In genomic region chr19:49103331-49104085, GRCh38 we compare ENCODE assay signal across 19 cellular contexts. TPM values are rescaled to one million over a fixed set of nuclear protein-coding genes. Genes with fewer than 3 reads are reported as not detected.
DNase-seq lines count a peak whose midpoint lies in the region; ATAC-seq, FAIRE-seq and TF ChIP-seq lines count a peak whose summit lies in the region.
"Had no signal": no experiment of that assay in that cellular context is flagged by ENCODE, and none has a peak within 500 bp of the region (broad histone marks: within the 10 kb centered on the region; RNA-seq: fewer than 3 reads in every experiment).

No MANE protein-coding gene starts in this region.

- no peak for ATAC-seq in activated CD8-positive, alpha-beta memory T cell treated with anti-CD3 and anti-CD28 coated beads, Interleukin-2, amount 10 ng/mL, durations not matched to agents 7 days and 5 days
- no peak for ATAC-seq in K562
- ATAC-seq in GM18870 (IDR thresholded peaks at IDR 0.05; ENCODE audit: unreplicated experiment) = no peak
- ATAC-seq: Panc1 had no signal

- H3K36me3 Mint-ChIP-seq in activated CD8-positive, alpha-beta memory T cell treated with anti-CD3 and anti-CD28 coated beads, Interleukin-2, amount 10 ng/mL, durations not matched to agents 7 days and 5 days = peaks cover 49% of the 10 kb centered on the region

- H3K4me1 Mint-ChIP-seq in activated CD8-positive, alpha-beta memory T cell treated with anti-CD3 and anti-CD28 coated beads, Interleukin-2, amount 10 ng/mL, durations not matched to agents 7 days and 5 days = no peaks in the 10 kb centered on the region

- no peak overlapping the region for H2BK5ac ChIP-seq in neuronal stem cell (ENCODE audit: low read length)

- BruUV-seq in K562 (replicated peaks; lab: Mats Ljungman, UMichigan) = no TSS peak

- H3K27ac ChIP-seq in K562 (ENCODE audit: extremely low read depth, low read depth, low read length) = no peak overlapping the region
- no peak overlapping the region for H3K27ac ChIP-seq in neuronal stem cell (replicated peaks; ENCODE audit: low read length)

- no peak for FAIRE-seq in K562 (lab: Jason Lieb, UNC)
- FAIRE-seq: A204.1, D721Med had no signal

- no peak for TF ChIP-seq EP300 in K562 (IDR thresholded peaks at IDR 0.05; ENCODE audit: low read length)

- no peaks in the 10 kb centered on the region for H3K27me3 Mint-ChIP-seq in activated CD8-positive, alpha-beta memory T cell treated with anti-CD3 and anti-CD28 coated beads, Interleukin-2, amount 10 ng/mL, durations not matched to agents 7 days and 5 days
- H3K27me3 Mint-ChIP-seq: CD8-positive, alpha-beta memory T cell had no signal

- no peaks in the 10 kb centered on the region for H3K9me3 Mint-ChIP-seq in activated CD8-positive, alpha-beta memory T cell treated with anti-CD3 and anti-CD28 coated beads, Interleukin-2, amount 10 ng/mL, durations not matched to agents 7 days and 5 days (ENCODE audit: low read depth)
- H3K9me3 Mint-ChIP-seq: CD8-positive, alpha-beta memory T cell had no signal

- POLR2A ChIA-PET in K562 (lab: Yijun Ruan, JAX) = interaction anchor here (0.7 to 1.1 kb wide), 2 partner anchors 10 to 105 kb away, joined by 3 read pairs; partner anchors contain the start of gene LIN7B

- H2BK120ac ChIP-seq in neuronal stem cell (ENCODE audit: low read depth, low read length) = no peak overlapping the region

- peak overlapping the region; percentile 36 for H2AK5ac ChIP-seq in neuronal stem cell (ENCODE audit: low read depth, low read length)

- in situ Hi-C loops in K562 (cut with MboI) = no loop called here

- H2BK12ac ChIP-seq in neuronal stem cell (ENCODE audit: low read length) = no peak overlapping the region

- no peak overlapping the region for H4K8ac ChIP-seq in neuronal stem cell (ENCODE audit: low read depth, low read length)

- no peak overlapping the region for H3K27ac Mint-ChIP-seq in activated CD8-positive, alpha-beta memory T cell treated with anti-CD3 and anti-CD28 coated beads, Interleukin-2, amount 10 ng/mL, durations not matched to agents 7 days and 5 days

- H3K9ac ChIP-seq in K562 (ENCODE audit: insufficient read depth in 1 of 2, low read depth in 2 of 2, low read length in 2 of 2) = peak overlapping the region in 1 of 2 experiments; percentile 39; a peak in 1 of 4 replicates
- no peak overlapping the region for H3K9ac ChIP-seq in neuronal stem cell (ENCODE audit: low read depth, low read length, poor library complexity)

- H3K14ac ChIP-seq in neuronal stem cell (ENCODE audit: low read length) = no peak overlapping the region

- H3K4me3 Mint-ChIP-seq in activated CD8-positive, alpha-beta memory T cell treated with anti-CD3 and anti-CD28 coated beads, Interleukin-2, amount 10 ng/mL, durations not matched to agents 7 days and 5 days = no peak overlapping the region
- H3K4me3 Mint-ChIP-seq: CD8-positive, alpha-beta memory T cell had no signal

- WGBS in K562 (ENCODE audit: insufficient coverage, low coverage, missing lambda C conversion rate) = 85% methylated on average over 9 of the region's 33 CpGs
- WGBS in neuronal stem cell (ENCODE audit: extremely low coverage in 2 of 2, insufficient read length in 2 of 2, insufficient replicate concordance in 1 of 2), 2 donors = no CpG with 5 or more reads among the region's 33 CpGs

- H3K79me2 ChIP-seq in K562 (ENCODE audit: control insufficient read depth, insufficient read depth, low read length) = peaks cover 25% of the 10 kb centered on the region

- H2BK15ac ChIP-seq in neuronal stem cell (ENCODE audit: low read length) = no peak overlapping the region

- CTCF ChIA-PET in activated CD8-positive, alpha-beta memory T cell treated with anti-CD3 and anti-CD28 coated beads, Interleukin-2, amount 10 ng/mL, durations not matched to agents 7 days and 5 days (lab: Charles Lee) = no interaction called here
- CTCF ChIA-PET in K562 (lab: Yijun Ruan, JAX; ENCODE audit: low intra/inter-chr PET ratio) = no interaction called here

- H3K79me1 ChIP-seq in neuronal stem cell (ENCODE audit: low read depth, low read length) = peaks cover 18% of the 10 kb centered on the region

- no peaks in the 10 kb centered on the region for H3K9me3 ChIP-seq in K562 (replicated peaks; ENCODE audit: control insufficient read depth, insufficient read depth, low read depth, low read length)
- H3K9me3 ChIP-seq in neuronal stem cell (replicated peaks in 1 of 2; ENCODE audit: control insufficient read depth in 2 of 2, insufficient read depth in 1 of 2, low read depth in 1 of 2, low read length in 2 of 2) = peaks cover 0 to 3% of the 10 kb centered on the region in 2 donors

- H3K4me2 ChIP-seq in K562 (ENCODE audit: insufficient read depth, low read length) = no peak overlapping the region
- H3K4me2 ChIP-seq in neuronal stem cell (ENCODE audit: insufficient read depth, low read length, poor library complexity, severe bottlenecking) = no peak overlapping the region

- H3K4ac ChIP-seq in neuronal stem cell (ENCODE audit: low read length) = no peak overlapping the region

- intact Hi-C loops in K562 (cut with micrococcal nuclease) = no loop called here

- H3K18ac ChIP-seq in neuronal stem cell (ENCODE audit: low read length) = no peak overlapping the region

- peaks cover 11% of the 10 kb centered on the region for H3K9me1 ChIP-seq in K562 (ENCODE audit: control insufficient read depth, insufficient read depth, low read length)

- no peak overlapping the region for H3K4me3 ChIP-seq in H7 (ENCODE audit: insufficient read depth, low read depth, low read length)
- H3K4me3 ChIP-seq in K562 = no peak overlapping the region
- H3K4me3 ChIP-seq in neuronal stem cell (ENCODE audit: low read length in 2 of 2) = no peak overlapping the region

- no peak for TF ChIP-seq CTCF in K562 (IDR thresholded peaks at IDR 0.05 in 2 of 3, conservative IDR thresholded peaks at IDR 0.05 in 1 of 3; ENCODE audit: insufficient read depth in 2 of 3, low read depth in 1 of 3, low read length in 3 of 3)

- H2AFZ ChIP-seq in K562 (ENCODE audit: low read depth, low read length) (no peak overlapping the region), neuronal stem cell (ENCODE audit: low read length) (no peak overlapping the region)

- no peak overlapping the region for H3K23ac ChIP-seq in neuronal stem cell (ENCODE audit: low read depth, low read length, poor library complexity)

- TF ChIP-seq POLR2A in K562 (conservative IDR thresholded peaks at IDR 0.05) = no peak

- peak; percentile 50 for DNase-seq in activated CD8-positive, alpha-beta memory T cell treated with anti-CD3 and anti-CD28 coated beads, Interleukin-2, amount 50 U/mL, for 48 hours
- DNase-seq in activated CD8-positive, alpha-beta memory T cell treated with anti-CD3 and anti-CD28 coated beads, Interleukin-2, amount 10 ng/mL, durations not matched to agents 7 days and 5 days = no peak
- DNase-seq in H7 = peak; percentile 52
- DNase-seq in K562 (ENCODE audit: extremely low read depth in 1 of 4, low spot score in 3 of 4) = peak in 1 of 4 experiments; percentile 19
- no peak for DNase-seq in neuronal stem cell (ENCODE audit: low spot score)
- DNase-seq in T-helper 2 cell = no peak
- no peak for DNase-seq in UCSD-AML1 (lab: John Stamatoyannopoulos, UW; ENCODE audit: unreplicated experiment)
- DNase-seq: C1 segment of cervical spinal cord; CD8-positive, alpha-beta memory T cell; DMS79; HCEC 1CT; KG1; NCI-H2107; NCI-H526; SW 1271 had no signal

- peaks cover 47% of the 10 kb centered on the region for H3K36me3 ChIP-seq in H7 (replicated peaks; ENCODE audit: control insufficient read depth, insufficient read depth, low read length)
- peaks cover 98% of the 10 kb centered on the region for H3K36me3 ChIP-seq in K562 (ENCODE audit: control insufficient read depth, insufficient read depth, low read length)
- peaks cover 67 to 94% of the 10 kb centered on the region in 2 donors for H3K36me3 ChIP-seq in neuronal stem cell (replicated peaks in 1 of 2; ENCODE audit: control insufficient read depth in 2 of 2, insufficient read depth in 2 of 2, low read length in 2 of 2)

- H3K4me1 ChIP-seq in K562 (replicated peaks in 1 of 2; ENCODE audit: control insufficient read depth in 2 of 2, insufficient read depth in 2 of 2, low read length in 2 of 2) (peaks cover 0 to 48% of the 10 kb centered on the region in 2 experiments; a peak in 3 of 5 replicates), neuronal stem cell (ENCODE audit: control insufficient read depth in 2 of 2, insufficient read depth in 1 of 2, low read depth in 1 of 2, low read length in 2 of 2) (no peaks in the 10 kb centered on the region)

- H3K27me3 ChIP-seq in H7 (ENCODE audit: control insufficient read depth, insufficient read depth, low read length) = no peaks in the 10 kb centered on the region
- no peaks in the 10 kb centered on the region for H3K27me3 ChIP-seq in K562 (ENCODE audit: control insufficient read depth in 2 of 2, insufficient read depth in 2 of 2, low read length in 2 of 2)
- H3K27me3 ChIP-seq in neuronal stem cell (ENCODE audit: control insufficient read depth in 3 of 3, insufficient read depth in 3 of 3, low read depth in 1 of 3, low read length in 3 of 3) = no peaks in the 10 kb centered on the region

- H4K91ac ChIP-seq in neuronal stem cell (ENCODE audit: low read depth, low read length, poor library complexity) = no peak overlapping the region

- H4K20me1 ChIP-seq in K562 (replicated peaks; ENCODE audit: control insufficient read depth, insufficient read depth, low read length) = peaks cover 17% of the 10 kb centered on the region

- no peak for TF ChIP-seq RAD21 in K562 (CRISPR knock-in tag; conservative IDR thresholded peaks at IDR 0.05 in 1 of 2, IDR thresholded peaks at IDR 0.05 in 1 of 2)

RNA-seq across cellular contexts. Expression of gene LIN7B, which starts 10.7 kb away (rescaled TPM):
- 1 to 10 TPM; 3.3 to 5.7 TPM for total RNA-seq in activated CD8-positive, alpha-beta memory T cell treated with anti-CD3 and anti-CD28 coated beads, Interleukin-2, amount 10 ng/mL, durations not matched to agents 7 days and 5 days
- 2.2 and 4.1 TPM in 2 replicates for total RNA-seq in H7 (2014; rRNA removed; shearing (Covaris generic))
- total RNA-seq in K562 (2011; cell fraction: chromatin; rRNA removed; ENCODE audit: low replicate concordance) = 18.4 and 32.9 TPM in 2 replicates
- 24.3 and 26.6 TPM in 2 replicates for total RNA-seq in K562 (2011; cell fraction: nucleolus; rRNA removed)
- total RNA-seq in K562 (2011; cell fraction: nucleoplasm; rRNA removed) = 18.6 and 20.3 TPM in 2 replicates
- total RNA-seq in K562 (2014; rRNA removed) (11.0 and 12.4 TPM in 2 replicates), K562 (2014; rRNA removed; fragmentation: Illumina TruSeq; extraction: Trizol) (1.1 and 1.6 TPM in 2 replicates), K562 (2015; rRNA removed; fragmentation: Illumina TruSeq; extraction: Trizol) (4.0 and 4.1 TPM in 2 replicates), K562 (2021) (9.2 and 9.6 TPM in 2 replicates)
- polyA plus RNA-seq in K562 (2011; rRNA removed) (5.9 and 10.3 TPM in 2 replicates), K562 (2014; fragmentation: Illumina TruSeq; extraction: Trizol) (3.1 and 5.1 TPM in 2 replicates), K562 (2014; fragmentation: Nextera tagmentation; extraction: Ambion mirVana) (1 to 10 TPM in 1 of 2 experiments, under 1 TPM in 1; 0.89 to 1.4 TPM), K562 (2014; rRNA removed) (15.7 and 18.3 TPM in 2 replicates)
- polyA plus RNA-seq in K562 (2011; cell fraction: cytosol; rRNA removed) = 8.5 and 10.8 TPM in 2 replicates
- 36.2 and 41.7 TPM in 2 replicates for polyA plus RNA-seq in K562 (2011; cell fraction: nucleus; rRNA removed)
- 9.0 and 9.4 TPM in 2 replicates for polyA plus RNA-seq in K562 (2012)
- 3.4 and 4.1 TPM in 2 replicates for polyA minus RNA-seq in K562 (2011; rRNA and poly(A)+ RNA removed)
- polyA minus RNA-seq in K562 (2011; cell fraction: cytosol; rRNA and poly(A)+ RNA removed) = 1.5 and 4.3 TPM in 2 replicates
- 8.2 and 8.7 TPM in 2 replicates for polyA minus RNA-seq in K562 (2011; cell fraction: nucleus; rRNA and poly(A)+ RNA removed)
- polyA plus RNA-seq in neuronal stem cell (2013, experiment 1 of 2) = 3.6 TPM
- 3.0 TPM for polyA plus RNA-seq in neuronal stem cell (2013, experiment 2 of 2)

RNA-seq across cellular contexts. Expression of gene C19orf73, which starts 15.4 kb away (rescaled TPM):
- total RNA-seq in activated CD8-positive, alpha-beta memory T cell treated with anti-CD3 and anti-CD28 coated beads, Interleukin-2, amount 10 ng/mL, durations not matched to agents 7 days and 5 days = 1 to 10 TPM; 1.6 to 1.8 TPM
- total RNA-seq in H7 (2014; rRNA removed; shearing (Covaris generic)) = 1.4 and 3.2 TPM in 2 replicates
- total RNA-seq in K562 (2011; cell fraction: chromatin; rRNA removed; ENCODE audit: low replicate concordance) = 1.3 and 4.9 TPM in 2 replicates
- total RNA-seq in K562 (2011; cell fraction: nucleolus; rRNA removed) = 7.0 and 7.4 TPM in 2 replicates
- total RNA-seq in K562 (2011; cell fraction: nucleoplasm; rRNA removed) = 3.8 and 4.5 TPM in 2 replicates
- total RNA-seq in K562 (2014; rRNA removed) (4.7 and 7.4 TPM in 2 replicates), K562 (2014; rRNA removed; fragmentation: Illumina TruSeq; extraction: Trizol) (0.55 and 0.64 TPM in 2 replicates), K562 (2015; rRNA removed; fragmentation: Illumina TruSeq; extraction: Trizol) (1.4 and 2.1 TPM in 2 replicates), K562 (2021) (1.6 and 3.2 TPM in 2 replicates)
- polyA plus RNA-seq in K562 (2011; rRNA removed) (1.5 and 1.9 TPM in 2 replicates), K562 (2014; fragmentation: Illumina TruSeq; extraction: Trizol) (1.1 TPM in 2 replicates), K562 (2014; fragmentation: Nextera tagmentation; extraction: Ambion mirVana) (under 1 TPM; 0.08 to 0.32 TPM), K562 (2014; rRNA removed) (5.4 and 5.7 TPM in 2 replicates)
- 4.1 and 8.0 TPM in 2 replicates for polyA plus RNA-seq in K562 (2011; cell fraction: cytosol; rRNA removed)
- 4.8 and 7.5 TPM in 2 replicates for polyA plus RNA-seq in K562 (2011; cell fraction: nucleus; rRNA removed)
- 1.8 and 3.7 TPM in 2 replicates for polyA plus RNA-seq in K562 (2012)
- polyA minus RNA-seq in K562 (2011; rRNA and poly(A)+ RNA removed) = 0.69 and 0.74 TPM in 2 replicates
- 1.6 and 3.3 TPM in 2 replicates for polyA minus RNA-seq in K562 (2011; cell fraction: cytosol; rRNA and poly(A)+ RNA removed)
- polyA minus RNA-seq in K562 (2011; cell fraction: nucleus; rRNA and poly(A)+ RNA removed) = 4.0 and 4.2 TPM in 2 replicates
- polyA plus RNA-seq in neuronal stem cell (2013, experiment 1 of 2) = 1.1 TPM
- polyA plus RNA-seq in neuronal stem cell (2013, experiment 2 of 2) = 1.3 TPM

RNA-seq across cellular contexts. Expression of gene PPFIA3, which starts 15.8 kb away (rescaled TPM):
- total RNA-seq in activated CD8-positive, alpha-beta memory T cell treated with anti-CD3 and anti-CD28 coated beads, Interleukin-2, amount 10 ng/mL, durations not matched to agents 7 days and 5 days = 1 to 10 TPM; 1.7 to 3.6 TPM
- total RNA-seq in H7 (2014; rRNA removed; shearing (Covaris generic)) = 21.1 and 23.6 TPM in 2 replicates
- 69.7 and 96.7 TPM in 2 replicates for total RNA-seq in K562 (2011; cell fraction: chromatin; rRNA removed; ENCODE audit: low replicate concordance)
- total RNA-seq in K562 (2011; cell fraction: nucleolus; rRNA removed) = 59.0 and 65.5 TPM in 2 replicates
- total RNA-seq in K562 (2011; cell fraction: nucleoplasm; rRNA removed) = 60.3 and 89.2 TPM in 2 replicates
- total RNA-seq in K562 (2014; rRNA removed) = 48.2 and 55.9 TPM in 2 replicates
- total RNA-seq in K562 (2014; rRNA removed; fragmentation: Illumina TruSeq; extraction: Trizol) = 10.3 and 11.5 TPM in 2 replicates
- total RNA-seq in K562 (2015; rRNA removed; fragmentation: Illumina TruSeq; extraction: Trizol) = 19.1 and 21.0 TPM in 2 replicates
- total RNA-seq in K562 (2021) = 47.5 and 53.0 TPM in 2 replicates
- polyA plus RNA-seq in K562 (2011; rRNA removed) = 11.2 and 16.9 TPM in 2 replicates
- polyA plus RNA-seq in K562 (2011; cell fraction: cytosol; rRNA removed) = 17.5 and 30.1 TPM in 2 replicates
- 52.6 and 77.1 TPM in 2 replicates for polyA plus RNA-seq in K562 (2011; cell fraction: nucleus; rRNA removed)
- 17.8 and 27.4 TPM in 2 replicates for polyA plus RNA-seq in K562 (2012)
- polyA plus RNA-seq in K562 (2014; fragmentation: Illumina TruSeq; extraction: Trizol) = 17.6 and 30.1 TPM in 2 replicates
- under 1 TPM; 0.10 to 0.29 TPM for polyA plus RNA-seq in K562 (2014; fragmentation: Nextera tagmentation; extraction: Ambion mirVana)
- polyA plus RNA-seq in K562 (2014; rRNA removed) = 44.2 and 46.7 TPM in 2 replicates
- polyA minus RNA-seq in K562 (2011; rRNA and poly(A)+ RNA removed) = 11.1 and 17.2 TPM in 2 replicates
- 9.8 and 20.9 TPM in 2 replicates for polyA minus RNA-seq in K562 (2011; cell fraction: cytosol; rRNA and poly(A)+ RNA removed)
- polyA minus RNA-seq in K562 (2011; cell fraction: nucleus; rRNA and poly(A)+ RNA removed) = 27.1 and 32.9 TPM in 2 replicates
- 10.5 TPM for polyA plus RNA-seq in neuronal stem cell (2013, experiment 1 of 2)
- polyA plus RNA-seq in neuronal stem cell (2013, experiment 2 of 2) = 10.8 TPM

RNA-seq across cellular contexts. Expression of gene SNRNP70, which starts 18.3 kb away (rescaled TPM):
- total RNA-seq in activated CD8-positive, alpha-beta memory T cell treated with anti-CD3 and anti-CD28 coated beads, Interleukin-2, amount 10 ng/mL, durations not matched to agents 7 days and 5 days = 100 to 1,000 TPM; 222 to 224 TPM
- total RNA-seq in H7 (2014; rRNA removed; shearing (Covaris generic)) = 338 and 397 TPM in 2 replicates
- total RNA-seq in K562 (2011; cell fraction: chromatin; rRNA removed; ENCODE audit: low replicate concordance) = 309 and 784 TPM in 2 replicates
- 479 and 527 TPM in 2 replicates for total RNA-seq in K562 (2011; cell fraction: nucleolus; rRNA removed)
- total RNA-seq in K562 (2011; cell fraction: nucleoplasm; rRNA removed) = 307 and 384 TPM in 2 replicates
- total RNA-seq in K562 (2014; rRNA removed) = 496 and 541 TPM in 2 replicates
- 82.0 and 82.4 TPM in 2 replicates for total RNA-seq in K562 (2014; rRNA removed; fragmentation: Illumina TruSeq; extraction: Trizol)
- total RNA-seq in K562 (2015; rRNA removed; fragmentation: Illumina TruSeq; extraction: Trizol) = 122 and 128 TPM in 2 replicates
- total RNA-seq in K562 (2021) = 201 and 234 TPM in 2 replicates
- 136 and 190 TPM in 2 replicates for polyA plus RNA-seq in K562 (2011; rRNA removed)
- polyA plus RNA-seq in K562 (2011; cell fraction: cytosol; rRNA removed) = 172 and 316 TPM in 2 replicates
- polyA plus RNA-seq in K562 (2011; cell fraction: nucleus; rRNA removed) = 716 and 1,314 TPM in 2 replicates
- polyA plus RNA-seq in K562 (2012) = 250 and 336 TPM in 2 replicates
- 143 and 188 TPM in 2 replicates for polyA plus RNA-seq in K562 (2014; fragmentation: Illumina TruSeq; extraction: Trizol)
- polyA plus RNA-seq in K562 (2014; fragmentation: Nextera tagmentation; extraction: Ambion mirVana) = 1 to 10 TPM; 2.8 to 3.2 TPM
- 401 and 493 TPM in 2 replicates for polyA plus RNA-seq in K562 (2014; rRNA removed)
- 40.2 and 43.9 TPM in 2 replicates for polyA minus RNA-seq in K562 (2011; rRNA and poly(A)+ RNA removed)
- 86.0 and 90.3 TPM in 2 replicates for polyA minus RNA-seq in K562 (2011; cell fraction: cytosol; rRNA and poly(A)+ RNA removed)
- polyA minus RNA-seq in K562 (2011; cell fraction: nucleus; rRNA and poly(A)+ RNA removed) = 98.1 and 126 TPM in 2 replicates
- polyA plus RNA-seq in neuronal stem cell (2013, experiment 1 of 2) = 356 TPM
- 365 TPM for polyA plus RNA-seq in neuronal stem cell (2013, experiment 2 of 2)

RNA-seq across cellular contexts. Expression of gene KCNA7, which starts 31.0 kb away (rescaled TPM):
- not detected for total RNA-seq in activated CD8-positive, alpha-beta memory T cell treated with anti-CD3 and anti-CD28 coated beads, Interleukin-2, amount 10 ng/mL, durations not matched to agents 7 days and 5 days
- not detected in 2 replicates for total RNA-seq in H7 (2014; rRNA removed; shearing (Covaris generic))
- 0.12 TPM in 1 of 2 replicates, not detected in the other for total RNA-seq in K562 (2011; cell fraction: chromatin; rRNA removed; ENCODE audit: low replicate concordance)
- 0.13 and 0.17 TPM in 2 replicates for total RNA-seq in K562 (2011; cell fraction: nucleolus; rRNA removed)
- total RNA-seq in K562 (2011; cell fraction: nucleoplasm; rRNA removed) = 0.15 TPM in 1 of 2 replicates, not detected in the other
- total RNA-seq in K562 (2014; rRNA removed) = 0.04 and 0.05 TPM in 2 replicates
- 0.04 TPM in 1 of 2 replicates, not detected in the other for total RNA-seq in K562 (2014; rRNA removed; fragmentation: Illumina TruSeq; extraction: Trizol)
- not detected in 2 replicates for total RNA-seq in K562 (2015; rRNA removed; fragmentation: Illumina TruSeq; extraction: Trizol)
- not detected in 2 replicates for total RNA-seq in K562 (2021)
- not detected in 2 replicates for polyA plus RNA-seq in K562 (2011; rRNA removed)
- 0.01 TPM in 1 of 2 replicates, not detected in the other for polyA plus RNA-seq in K562 (2011; cell fraction: cytosol; rRNA removed)
- not detected in 2 replicates for polyA plus RNA-seq in K562 (2011; cell fraction: nucleus; rRNA removed)
- polyA plus RNA-seq in K562 (2012) = 0.01 and 0.04 TPM in 2 replicates
- 0.04 TPM in 1 of 2 replicates, not detected in the other for polyA plus RNA-seq in K562 (2014; fragmentation: Illumina TruSeq; extraction: Trizol)
- not detected for polyA plus RNA-seq in K562 (2014; fragmentation: Nextera tagmentation; extraction: Ambion mirVana)
- polyA plus RNA-seq in K562 (2014; rRNA removed) = not detected in 2 replicates
- polyA minus RNA-seq in K562 (2011; rRNA and poly(A)+ RNA removed) = 0.06 and 0.07 TPM in 2 replicates
- not detected in 2 replicates for polyA minus RNA-seq in K562 (2011; cell fraction: cytosol; rRNA and poly(A)+ RNA removed)
- not detected in 2 replicates for polyA minus RNA-seq in K562 (2011; cell fraction: nucleus; rRNA and poly(A)+ RNA removed)
- not detected for polyA plus RNA-seq in neuronal stem cell (2013, experiment 1 of 2)
- polyA plus RNA-seq in neuronal stem cell (2013, experiment 2 of 2) = not detected
- total RNA-seq: CD8-positive, alpha-beta memory T cell had no signal
- polyA plus RNA-seq: CD8-positive, alpha-beta memory T cell had no signal

Comparison
In these comparisons a context has a peak if more than half of its experiments do, and no peak if none do; other contexts are left out.
1. DNase-seq: peak in activated CD8-positive, alpha-beta memory T cell treated with anti-CD3 and anti-CD28 coated beads, Interleukin-2, amount 50 U/mL, for 48 hours (single experiment) and H7 (single experiment); none in activated CD8-positive, alpha-beta memory T cell treated with anti-CD3 and anti-CD28 coated beads, Interleukin-2, amount 10 ng/mL, durations not matched to agents 7 days and 5 days (single experiment), neuronal stem cell (single experiment), T-helper 2 cell (0 of 5) and UCSD-AML1 (single experiment).